Comparison of ENCODE assay signal across 1 cellular context in genomic region chr11:58578635-58579191, GRCh38.
TF ChIP-seq lines count a peak whose summit lies in the region.

Gene ZFP91, plus strand, starts transcription at chr11:58579063. Its CDS starts 219 bp downstream, at chr11:58579282.

TF ChIP-seq in K562, 482 proteins besides CTCF, POLR2A, EP300 and RAD21 (continued from another document and continues in another):
- TF ChIP-seq AFF4 (CRISPR knock-in tag; IDR thresholded peaks at IDR 0.05): no peak
- peak; percentile 55; the same call in 1 of the 2 replicates for TF ChIP-seq MAFF (IDR thresholded peaks at IDR 0.05; ENCODE audit: low read length)
- no peak for TF ChIP-seq XRCC3 (IDR thresholded peaks at IDR 0.05)
- no peak for TF ChIP-seq THRAP3 (IDR thresholded peaks at IDR 0.05; ENCODE audit: borderline replicate concordance)
- peak; percentile 87 for TF ChIP-seq CC2D1A (IDR thresholded peaks at IDR 0.05)
- TF ChIP-seq POLR2AphosphoS5 (IDR thresholded peaks at IDR 0.05; ENCODE audit: control insufficient read depth, insufficient read depth, low read depth, low read length): peak; percentile 69
- TF ChIP-seq CGGBP1 (CRISPR knock-in tag; IDR thresholded peaks at IDR 0.05): no peak
- peak in 1 of 2 experiments; percentile 15; a peak in 1 of 3 replicates for TF ChIP-seq CBX3 (IDR thresholded peaks at IDR 0.05; ENCODE audit: borderline replicate concordance in 1 of 2, low read length in 2 of 2)
- peak; percentile 66 for TF ChIP-seq TAF9B (IDR thresholded peaks at IDR 0.05; ENCODE audit: partially characterized antibody)
- 0 out of 2 replicates have a peak, but pooled peaks have one; percentile 4 for TF ChIP-seq SRSF3 (IDR thresholded peaks at IDR 0.05; ENCODE audit: insufficient read depth, low read length)
- peak; percentile 99 for TF ChIP-seq CHD1 (IDR thresholded peaks at IDR 0.05; ENCODE audit: low read length)
- TF ChIP-seq SMAD1 (IDR thresholded peaks at IDR 0.05; ENCODE audit: low read depth, low read length, partially characterized antibody): peak; percentile 70
- TF ChIP-seq HCFC1 (IDR thresholded peaks at IDR 0.05; ENCODE audit: low read depth, low read length): no peak
- TF ChIP-seq ID3 (CRISPR knock-in tag; IDR thresholded peaks at IDR 0.05): no peak
- peak; percentile 79 for TF ChIP-seq ID3 (tag; IDR thresholded peaks at IDR 0.05)
- no peak for TF ChIP-seq KAT8 (IDR thresholded peaks at IDR 0.05; ENCODE audit: low read depth)
- TF ChIP-seq MLX (CRISPR knock-in tag; conservative IDR thresholded peaks at IDR 0.05): peak; percentile 48 to 57; a peak in 1 of 4 replicates
- TF ChIP-seq HNRNPL (IDR thresholded peaks at IDR 0.05; ENCODE audit: low read depth, low read length): no peak
- 0 out of 2 replicates have a peak, but pooled peaks have one; percentile 31 for TF ChIP-seq SMAD3 (CRISPR knock-in tag; conservative IDR thresholded peaks at IDR 0.05)
- 0 out of 2 replicates have a peak, but pooled peaks have one; percentile 23 for TF ChIP-seq ZNF407 (IDR thresholded peaks at IDR 0.05; ENCODE audit: low read depth)
- no peak for TF ChIP-seq ZNF140 (CRISPR knock-in tag; IDR thresholded peaks at IDR 0.05)
- TF ChIP-seq ZMIZ1 (IDR thresholded peaks at IDR 0.05; ENCODE audit: low read depth in 2 of 2, low read length in 2 of 2): no peak
- TF ChIP-seq PML (IDR thresholded peaks at IDR 0.05; ENCODE audit: low read length): 0 out of 2 replicates have a peak, but pooled peaks have one; percentile 2
- TF ChIP-seq CHD4 (IDR thresholded peaks at IDR 0.05; ENCODE audit: insufficient read depth, insufficient replicate concordance, low read depth, low read length, poor library complexity, severe bottlenecking): no peak
- TF ChIP-seq ZNF124 (CRISPR knock-in tag; IDR thresholded peaks at IDR 0.05): no peak
- 0 out of 2 replicates have a peak, but pooled peaks have one; percentile 16 for TF ChIP-seq SMARCA5 (IDR thresholded peaks at IDR 0.05)
- no peak for TF ChIP-seq E2F4 (CRISPR knock-in tag; IDR thresholded peaks at IDR 0.05; ENCODE audit: low read depth)
- TF ChIP-seq PBX2 (CRISPR knock-in tag; IDR thresholded peaks at IDR 0.05; ENCODE audit: low read depth): peak; percentile 59
- TF ChIP-seq PBX2 (tag; conservative IDR thresholded peaks at IDR 0.05; ENCODE audit: low read depth): peak; percentile 26; the same call in 1 of the 2 replicates
- no peak for TF ChIP-seq EHMT2 (IDR thresholded peaks at IDR 0.05)
- TF ChIP-seq L3MBTL2 (IDR thresholded peaks at IDR 0.05): peak; percentile 50; the same call in 1 of the 2 replicates
- TF ChIP-seq OTX1 (CRISPR knock-in tag; IDR thresholded peaks at IDR 0.05): peak; percentile 84
- 0 out of 2 replicates have a peak, but pooled peaks have one; percentile 9 for TF ChIP-seq MYC (IDR thresholded peaks at IDR 0.05; ENCODE audit: low read depth, low read length)
- peak; percentile 73; the same call in 1 of the 2 replicates for TF ChIP-seq MYC (CRISPR knock-in tag; IDR thresholded peaks at IDR 0.05; ENCODE audit: borderline replicate concordance, low read depth)
- TF ChIP-seq ZSCAN32 (CRISPR knock-in tag; IDR thresholded peaks at IDR 0.05): 0 out of 2 replicates have a peak, but pooled peaks have one; percentile 48
- TF ChIP-seq NFIC (IDR thresholded peaks at IDR 0.05): peak; percentile 23; the same call in 1 of the 2 replicates
- 0 out of 4 replicates have a peak, but pooled peaks of 1 of the 2 experiments have one; percentile 31 for TF ChIP-seq RCOR1 (IDR thresholded peaks at IDR 0.05; ENCODE audit: borderline replicate concordance in 1 of 2, low read depth in 2 of 2, low read length in 2 of 2)
- peak; percentile 66; the same call in 1 of the 2 replicates for TF ChIP-seq E2F3 (CRISPR knock-in tag; IDR thresholded peaks at IDR 0.05)
